Comparison of ENCODE assay signal across 8 cellular contexts in the genomic region with DNA sequence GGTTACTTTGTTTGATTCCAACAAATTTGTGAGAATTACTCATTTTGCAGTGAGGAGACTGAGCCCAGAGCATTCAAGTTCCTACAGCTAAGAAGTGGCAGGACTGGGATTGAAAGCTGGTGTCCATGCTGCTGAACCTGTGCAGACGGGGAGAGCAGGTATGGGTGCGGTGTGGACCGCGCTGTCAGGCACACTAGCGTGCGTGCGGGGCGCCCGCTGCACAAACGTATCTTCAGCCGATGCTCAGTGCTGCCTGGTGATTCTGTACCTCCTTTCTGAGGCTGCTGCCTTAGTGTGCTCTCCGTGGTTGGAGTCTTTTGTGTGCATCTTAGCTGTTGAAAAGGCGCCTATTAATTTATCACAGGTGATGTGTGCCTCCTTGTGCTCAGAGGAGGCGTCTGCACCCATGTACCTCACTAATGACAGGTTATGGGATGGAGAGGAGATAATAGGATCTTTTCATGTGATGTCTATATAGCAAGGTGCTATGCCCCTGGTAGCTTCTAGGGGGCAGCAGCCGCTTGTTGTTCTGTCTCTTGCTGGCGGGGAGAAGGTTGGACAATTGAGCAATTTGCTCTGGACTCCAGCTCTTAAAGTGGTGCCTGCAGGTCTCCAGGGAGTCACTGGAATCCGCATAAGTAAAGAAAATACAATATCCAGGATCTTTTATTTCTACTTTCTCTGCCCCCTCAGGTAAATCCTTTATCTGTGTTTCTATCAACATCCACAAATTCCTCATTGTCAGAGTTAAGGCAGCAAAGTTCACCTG. TPM values are rescaled to one million over a fixed set of nuclear protein-coding genes. Genes with fewer than 3 reads are reported as not detected.
DNase-seq lines count a peak whose midpoint lies in the region; ATAC-seq and TF ChIP-seq lines count a peak whose summit lies in the region.

No MANE protein-coding gene starts in this region.

- H3K27ac Mint-ChIP-seq in neural progenitor cell = no peak overlapping the region

- ATAC-seq in PC-3 (peak; percentile 39), HG03139 (IDR thresholded peaks at IDR 0.05; ENCODE audit: unreplicated experiment) (no peak), GM19324 (IDR thresholded peaks at IDR 0.05; ENCODE audit: low FRiP score, unreplicated experiment) (no peak)

- CTCF ChIA-PET in PC-3 (lab: Charles Lee) = interaction anchor here (0.6 kb wide), 1 partner anchor 10 kb away, joined by 3 read pairs; no protein-coding TSS in a partner anchor

- intact Hi-C loops in PC-3 (cut with micrococcal nuclease) = loop anchor here (1.0 to 2.0 kb wide), 2 partner anchors 128 to 360 kb away; no protein-coding TSS in a partner anchor

- no peaks in the 10 kb centered on the region for H3K9me2 ChIP-seq in PC-3 (replicated peaks; ENCODE audit: low read length)

- no peak overlapping the region for H2AFZ ChIP-seq in PC-3 (ENCODE audit: low read length)
- H2AFZ ChIP-seq in neural progenitor cell (replicated peaks) = no peak overlapping the region

- no peaks in the 10 kb centered on the region for H3K9me3 Mint-ChIP-seq in neural progenitor cell

- H4K20me1 ChIP-seq in PC-3 (ENCODE audit: low read length) (no peaks in the 10 kb centered on the region), neural progenitor cell (ENCODE audit: low read depth) (peaks cover 74% of the 10 kb centered on the region)

- H3K9ac ChIP-seq in PC-3 (ENCODE audit: low read length) (no peak overlapping the region), neural progenitor cell (no peak overlapping the region)

- H3K36me3 ChIP-seq in PC-3 (ENCODE audit: low read depth, low read length) = no peaks in the 10 kb centered on the region
- no peaks in the 10 kb centered on the region for H3K36me3 ChIP-seq in neural progenitor cell

- TF ChIP-seq CTCF in PC-3 (conservative IDR thresholded peaks at IDR 0.05; ENCODE audit: low read depth, low read length) = peak; percentile 89
- peak; percentile 96 for TF ChIP-seq CTCF in fibroblast of mammary gland (conservative IDR thresholded peaks at IDR 0.05; ENCODE audit: control insufficient read depth, insufficient read depth, low read depth, low read length)
- peak; percentile 83 for TF ChIP-seq CTCF in neural progenitor cell (IDR thresholded peaks at IDR 0.05)

- POLR2A ChIA-PET in PC-3 (lab: Charles Lee; ENCODE audit: unreplicated experiment) = interaction anchor here (0.9 kb wide), 1 partner anchor 21 kb away, joined by 3 read pairs; no protein-coding TSS in a partner anchor

- DNase-seq in GDM1 (lab: John Stamatoyannopoulos, UW) = peak; percentile 46
- peak; percentile 78 for DNase-seq in LHCN-M2 (ENCODE audit: low read depth)
- peak; percentile 70 for DNase-seq in PC-3
- peak; percentile 56 to 59 for DNase-seq in activated T-cell treated with anti-CD3 and anti-CD28 coated beads, Interleukin-2, amount 50 U/mL, for 48 hours
- DNase-seq in fibroblast of mammary gland (ENCODE audit: low read depth) = peak; percentile 86
- DNase-seq in neural progenitor cell (ENCODE audit: low spot score) = peak; percentile 81

- H3K27me3 Mint-ChIP-seq in neural progenitor cell (ENCODE audit: insufficient read depth, low read depth) = peaks cover 10% of the 10 kb centered on the region

- H3K27ac ChIP-seq in PC-3 (ENCODE audit: low read length) (no peak overlapping the region), neural progenitor cell (no peak overlapping the region)

- BruUV-seq in PC-3 (replicated peaks; lab: Mats Ljungman, UMichigan) = no TSS peak

- H3K27me3 ChIP-seq in PC-3 (ENCODE audit: low read length) (no peaks in the 10 kb centered on the region), neural progenitor cell (no peaks in the 10 kb centered on the region)

- H3K4me1 ChIP-seq in PC-3 (ENCODE audit: insufficient read depth, low read length) (peaks cover 42% of the 10 kb centered on the region), neural progenitor cell (peaks cover 22% of the 10 kb centered on the region)

- H3K9me3 ChIP-seq in PC-3 (ENCODE audit: low read length) = no peaks in the 10 kb centered on the region
- no peaks in the 10 kb centered on the region for H3K9me3 ChIP-seq in neural progenitor cell (ENCODE audit: low read depth)

- H3K4me1 Mint-ChIP-seq in neural progenitor cell = peaks cover 64% of the 10 kb centered on the region

- H3F3A ChIP-seq in PC-3 (ENCODE audit: low read length, unreplicated experiment) (peaks cover 19% of the 10 kb centered on the region), neural progenitor cell (ENCODE audit: low read depth) (peaks cover 22% of the 10 kb centered on the region)

- H3K4me3 Mint-ChIP-seq in neural progenitor cell = no peak overlapping the region

- peaks cover 4% of the 10 kb centered on the region for H3K36me3 Mint-ChIP-seq in neural progenitor cell

- H3K4me2 ChIP-seq in PC-3 (ENCODE audit: low read length) (no peak overlapping the region), neural progenitor cell (no peak overlapping the region)

- H3K79me2 ChIP-seq in PC-3 (ENCODE audit: low read length) (peaks cover 79% of the 10 kb centered on the region), neural progenitor cell (ENCODE audit: low read depth) (peaks cover 71% of the 10 kb centered on the region)

- no peak overlapping the region for H3K4me3 ChIP-seq in PC-3 (ENCODE audit: low read length)
- H3K4me3 ChIP-seq in fibroblast of mammary gland (ENCODE audit: control insufficient read depth, low read depth, low read length) = no peak overlapping the region
- no peak overlapping the region for H3K4me3 ChIP-seq in neural progenitor cell

RNA-seq across cellular contexts. Expression of a gene that starts 32.5 kb away (rescaled TPM):
- total RNA-seq in LHCN-M2 (2014; rRNA removed) (13.4 and 16.5 TPM in 2 replicates), PC-3 (2014; rRNA removed) (24.9 and 32.1 TPM in 2 replicates), neural progenitor cell (ENCODE audit: low replicate concordance) (9.3 and 21.3 TPM in 2 replicates)
- 19.5 TPM for polyA plus RNA-seq in LHCN-M2 (2012)

RNA-seq across cellular contexts. Expression of a gene that starts 35.0 kb away (rescaled TPM):
- total RNA-seq in LHCN-M2 (2014; rRNA removed) = 32.7 and 34.2 TPM in 2 replicates
- polyA plus RNA-seq in LHCN-M2 (2012) = 29.6 TPM
- 46.7 and 52.0 TPM in 2 replicates for total RNA-seq in PC-3 (2014; rRNA removed)
- total RNA-seq in neural progenitor cell (ENCODE audit: low replicate concordance) = 57.6 and 58.5 TPM in 2 replicates

RNA-seq across cellular contexts. Expression of a gene that starts 57.5 kb away (rescaled TPM):
- total RNA-seq in LHCN-M2 (2014; rRNA removed) = not detected in 2 replicates
- 0.55 TPM for polyA plus RNA-seq in LHCN-M2 (2012)
- 1.2 TPM in 1 of 2 replicates, not detected in the other for total RNA-seq in PC-3 (2014; rRNA removed)
- 1.3 TPM in 1 of 2 replicates, not detected in the other for total RNA-seq in neural progenitor cell (ENCODE audit: low replicate concordance)
